1 cellular context compared by ENCODE assay signal in genomic region chr1:193974286-193974798, GRCh38.
A peak's percentile ranks its signal among the peaks of the same experiment; 100 is the strongest.
TF ChIP-seq lines count a peak whose summit lies in the region.

No MANE protein-coding gene starts in this region.

TF ChIP-seq in HepG2, 621 proteins besides CTCF, POLR2A, EP300 and RAD21 (continued from another document):
- TF ChIP-seq ATF2 (CRISPR knock-in tag; IDR thresholded peaks at IDR 0.05) (no peak), NFYC (CRISPR knock-in tag; IDR thresholded peaks at IDR 0.05) (no peak), ZNF737 (CRISPR knock-in tag; IDR thresholded peaks at IDR 0.05; ENCODE audit: borderline replicate concordance) (no peak), SMAD3 (CRISPR knock-in tag; IDR thresholded peaks at IDR 0.05) (no peak), TERF1 (CRISPR knock-in tag; IDR thresholded peaks at IDR 0.05) (no peak), ZNF704 (CRISPR knock-in tag; IDR thresholded peaks at IDR 0.05; ENCODE audit: borderline replicate concordance) (no peak), PCBP1 (IDR thresholded peaks at IDR 0.05; ENCODE audit: borderline replicate concordance, low read depth, low read length) (no peak), MAFF (IDR thresholded peaks at IDR 0.05; ENCODE audit: low read depth, low read length) (peak; percentile 39), MAFK (conservative IDR thresholded peaks at IDR 0.05 in 1 of 2, IDR thresholded peaks at IDR 0.05 in 1 of 2; ENCODE audit: low read length in 2 of 2) (peak in 1 of 2 experiments; percentile 75; a peak in 2 of 4 replicates), LBX2 (CRISPR knock-in tag; IDR thresholded peaks at IDR 0.05; ENCODE audit: borderline replicate concordance) (no peak), RBM39 (IDR thresholded peaks at IDR 0.05; ENCODE audit: low read depth, low read length, poor library complexity, severe bottlenecking) (no peak), ZNF232 (CRISPR knock-in tag; IDR thresholded peaks at IDR 0.05; ENCODE audit: borderline replicate concordance) (no peak), ZBTB3 (CRISPR knock-in tag; IDR thresholded peaks at IDR 0.05; ENCODE audit: borderline replicate concordance, low read depth) (no peak), ZBTB1 (CRISPR knock-in tag; IDR thresholded peaks at IDR 0.05; ENCODE audit: borderline replicate concordance) (no peak)
TF ChIP-seq in HepG2: peak in this region for 2.
